Comparison of ENCODE assay signal across 22 cellular contexts in genomic region chr3:141292346-141293058, GRCh38.
DNase-seq lines count a peak whose midpoint lies in the region; ATAC-seq and TF ChIP-seq lines count a peak whose summit lies in the region.
"Had no signal": no experiment of that assay in that cellular context is flagged by ENCODE, and none has a peak within 500 bp of the region (broad histone marks: within the 10 kb centered on the region; RNA-seq: fewer than 3 reads in every experiment).

No MANE protein-coding gene starts in this region.

- H3K4me1 Mint-ChIP-seq in natural killer cell (peaks cover 10 to 18% of the 10 kb centered on the region in 2 donors), osteocyte (ENCODE audit: unreplicated experiment) (peaks cover 55% of the 10 kb centered on the region)
- H3K4me1 Mint-ChIP-seq in natural killer cell treated with Interleukin-12 subunit alpha and Interleukin-12 subunit beta and Interleukin-15 and Interleukin-18, amount 100 ng/mL, for 72 hours (ENCODE audit: low read depth in 2 of 2): peaks cover 5 to 13% of the 10 kb centered on the region in 2 donors

- no peaks in the 10 kb centered on the region for H3K9me3 ChIP-seq in left ventricle myocardium inferior (replicated peaks)
- H3K9me3 ChIP-seq: esophagus squamous epithelium had no signal

- ATAC-seq in natural killer cell (no peak), GM21447 (IDR thresholded peaks at IDR 0.05; ENCODE audit: unreplicated experiment) (no peak), GM19395 (IDR thresholded peaks at IDR 0.05; ENCODE audit: unreplicated experiment) (no peak), HG02852 (IDR thresholded peaks at IDR 0.05; ENCODE audit: unreplicated experiment) (no peak)
- no peak for ATAC-seq in natural killer cell treated with Interleukin-12 subunit alpha and Interleukin-12 subunit beta and Interleukin-15 and Interleukin-18, amount 100 ng/mL, for 72 hours
- ATAC-seq: GM12878 had no signal

- H3K36me3 Mint-ChIP-seq in natural killer cell (no peaks in the 10 kb centered on the region), osteocyte (ENCODE audit: unreplicated experiment) (peaks cover 7% of the 10 kb centered on the region)
- H3K36me3 Mint-ChIP-seq in natural killer cell treated with Interleukin-12 subunit alpha and Interleukin-12 subunit beta and Interleukin-15 and Interleukin-18, amount 100 ng/mL, for 72 hours: peaks cover 4% of the 10 kb centered on the region

- TF ChIP-seq CTCF in natural killer cell (IDR thresholded peaks at IDR 0.05): no peak
- no peak for TF ChIP-seq CTCF in left ventricle myocardium inferior (IDR thresholded peaks at IDR 0.05; ENCODE audit: borderline replicate concordance)
- TF ChIP-seq CTCF in osteocyte (IDR thresholded peaks at IDR 0.05): no peak

- no peaks in the 10 kb centered on the region for H3K9me3 Mint-ChIP-seq in natural killer cell
- H3K9me3 Mint-ChIP-seq in natural killer cell treated with Interleukin-12 subunit alpha and Interleukin-12 subunit beta and Interleukin-15 and Interleukin-18, amount 100 ng/mL, for 72 hours: no peaks in the 10 kb centered on the region
- H3K9me3 Mint-ChIP-seq in osteocyte (ENCODE audit: unreplicated experiment): no peaks in the 10 kb centered on the region

- H3K4me3 ChIP-seq in left ventricle myocardium inferior: no peak overlapping the region
- H3K4me3 ChIP-seq: esophagus squamous epithelium, GM12878 had no signal

- intact Hi-C loops in natural killer cell (cut with micrococcal nuclease) (no loop called here), left ventricle myocardium inferior (cut with micrococcal nuclease) (no loop called here)

- peak overlapping the region; percentile 60 for H3K27ac ChIP-seq in left ventricle myocardium inferior (replicated peaks)
- H3K27ac ChIP-seq: KMS-11 had no signal

- H3K27ac Mint-ChIP-seq in natural killer cell (peak overlapping the region; percentile 29 to 91), osteocyte (ENCODE audit: unreplicated experiment) (peak overlapping the region; percentile 14)
- H3K27ac Mint-ChIP-seq in natural killer cell treated with Interleukin-12 subunit alpha and Interleukin-12 subunit beta and Interleukin-15 and Interleukin-18, amount 100 ng/mL, for 72 hours: no peak overlapping the region

- no peaks in the 10 kb centered on the region for H3K27me3 Mint-ChIP-seq in natural killer cell (ENCODE audit: low read depth in 2 of 2)
- no peaks in the 10 kb centered on the region for H3K27me3 Mint-ChIP-seq in natural killer cell treated with Interleukin-12 subunit alpha and Interleukin-12 subunit beta and Interleukin-15 and Interleukin-18, amount 100 ng/mL, for 72 hours
- H3K27me3 Mint-ChIP-seq in osteocyte (ENCODE audit: unreplicated experiment): no peaks in the 10 kb centered on the region

- H3K4me3 Mint-ChIP-seq in natural killer cell: no peak overlapping the region
- no peak overlapping the region for H3K4me3 Mint-ChIP-seq in natural killer cell treated with Interleukin-12 subunit alpha and Interleukin-12 subunit beta and Interleukin-15 and Interleukin-18, amount 100 ng/mL, for 72 hours
- H3K4me3 Mint-ChIP-seq in osteocyte (ENCODE audit: unreplicated experiment): no peak overlapping the region

- peaks cover 46% of the 10 kb centered on the region for H3K4me1 ChIP-seq in left ventricle myocardium inferior

- peaks cover 21% of the 10 kb centered on the region for H3K36me3 ChIP-seq in left ventricle myocardium inferior

- no peak for DNase-seq in natural killer cell
- DNase-seq in natural killer cell treated with Interleukin-12 subunit alpha and Interleukin-12 subunit beta and Interleukin-15 and Interleukin-18, amount 100 ng/mL, for 72 hours (ENCODE audit: low spot score): no peak
- DNase-seq in left ventricle myocardium inferior: no peak
- DNase-seq in osteocyte (ENCODE audit: extremely low spot score, unreplicated experiment): peak; percentile 49
- DNase-seq in NCI-H82 treated with DMSO at 0.1 percent for 48 hours (lab: John Stamatoyannopoulos, UW; ENCODE audit: unreplicated experiment): no peak
- DNase-seq: activated effector memory CD4-positive, alpha-beta T cell treated with anti-CD3 and anti-CD28 coated beads, Interleukin-2, amount 50 U/mL, for 16 hours; C1 segment of cervical spinal cord; effector memory CD4-positive, alpha-beta T cell; esophagus squamous epithelium; GOT3; kidney glomerular epithelial cell; MV-4-11; NCI-H1694; NCI-H2227 treated with DMSO at 0.1 percent for 48 hours; NCI-H774; SHP77 treated with DMSO at 0.1 percent for 48 hours; stimulated activated CD8-positive, alpha-beta memory T cell treated with anti-CD3 and anti-CD28 coated beads, Interleukin-4, amount 100 ng/mL, for 48 hours had no signal

- no peaks in the 10 kb centered on the region for H3K27me3 ChIP-seq in left ventricle myocardium inferior (ENCODE audit: low read depth)
- H3K27me3 ChIP-seq: esophagus squamous epithelium had no signal

Comparison
In these comparisons a context has a peak if more than half of its experiments do, and no peak if none do; other contexts are left out.
1. H3K27ac Mint-ChIP-seq: peak in natural killer cell (2 of 2) and osteocyte (single experiment); none in natural killer cell treated with Interleukin-12 subunit alpha and Interleukin-12 subunit beta and Interleukin-15 and Interleukin-18, amount 100 ng/mL, for 72 hours (0 of 2).